ENCODE assay signal across 8 cellular contexts in genomic region chr17:40303009-40303657, GRCh38. TPM values are rescaled to one million over a fixed set of nuclear protein-coding genes. Genes with fewer than 3 reads are reported as not detected.
DNase-seq lines count a peak whose midpoint lies in the region; ATAC-seq and TF ChIP-seq lines count a peak whose summit lies in the region.

No MANE protein-coding gene starts in this region.

- no peaks in the 10 kb centered on the region for H3K79me2 ChIP-seq in GM23338 (replicated peaks; ENCODE audit: insufficient read depth)

- no peaks in the 10 kb centered on the region for H3K27me3 Mint-ChIP-seq in CD8-positive, alpha-beta memory T cell
- peaks cover 5% of the 10 kb centered on the region for H3K27me3 Mint-ChIP-seq in GM23338 (ENCODE audit: insufficient read depth, low read depth, poor library complexity)

- H3K9me3 ChIP-seq in CD8-positive, alpha-beta memory T cell (ENCODE audit: low read length): no peaks in the 10 kb centered on the region
- no peaks in the 10 kb centered on the region for H3K9me3 ChIP-seq in skeletal muscle tissue (ENCODE audit: control insufficient read depth in 3 of 3, low read length in 3 of 3)

- H3K4me1 ChIP-seq in CD8-positive, alpha-beta memory T cell (ENCODE audit: insufficient read depth, low read length): peaks cover 29% of the 10 kb centered on the region
- peaks cover 32% of the 10 kb centered on the region for H3K4me1 ChIP-seq in GM23338 (ENCODE audit: insufficient read depth)
- peaks cover 42 to 44% (median 44%) of the 10 kb centered on the region in 3 donors for H3K4me1 ChIP-seq in skeletal muscle tissue (ENCODE audit: control insufficient read depth in 3 of 3, insufficient read depth in 3 of 3, low read length in 3 of 3)

- H3K9me2 ChIP-seq in GM23338 (ENCODE audit: insufficient read depth): no peaks in the 10 kb centered on the region

- H3K4me2 ChIP-seq in GM23338: no peak overlapping the region

- CTCF ChIA-PET in CD8-positive, alpha-beta memory T cell (lab: Charles Lee): interaction anchor here (0.7 to 17.8 kb wide), 19 partner anchors 9 to 239 kb away, joined by 3 to 365 read pairs (median 6); no protein-coding TSS in a partner anchor

- H3K4me3 Mint-ChIP-seq in CD8-positive, alpha-beta memory T cell: peak overlapping the region in 1 of 7 donors; percentile 1
- H3K4me3 Mint-ChIP-seq in GM23338: no peak overlapping the region

- H3K27ac ChIP-seq in CD8-positive, alpha-beta memory T cell (ENCODE audit: low read depth, low read length): no peak overlapping the region
- H3K27ac ChIP-seq in GM23338 (ENCODE audit: low read depth): no peak overlapping the region
- peak overlapping the region; percentile 72 for H3K27ac ChIP-seq in skeletal muscle tissue (ENCODE audit: low read depth, low read length)

- H3K36me3 ChIP-seq in CD8-positive, alpha-beta memory T cell (ENCODE audit: insufficient read depth, low read length): no peaks in the 10 kb centered on the region
- H3K36me3 ChIP-seq in GM23338 (ENCODE audit: insufficient read depth) (peaks cover 34% of the 10 kb centered on the region), skeletal muscle tissue (ENCODE audit: control insufficient read depth in 3 of 3, insufficient read depth in 3 of 3, low read length in 3 of 3) (no peaks in the 10 kb centered on the region)

- H3K9me3 Mint-ChIP-seq in CD8-positive, alpha-beta memory T cell: no peaks in the 10 kb centered on the region
- no peaks in the 10 kb centered on the region for H3K9me3 Mint-ChIP-seq in GM23338

- peaks cover 11 to 17% (median 16%) of the 10 kb centered on the region in 3 donors for H3K4me1 Mint-ChIP-seq in CD8-positive, alpha-beta memory T cell
- peaks cover 16% of the 10 kb centered on the region for H3K4me1 Mint-ChIP-seq in GM23338

- H3F3A ChIP-seq in GM23338 (replicated peaks; ENCODE audit: low read depth): peaks cover 41% of the 10 kb centered on the region

- peak in 4 of 5 donors; percentile 44 to 66 (median 60) for DNase-seq in CD8-positive, alpha-beta memory T cell
- peak; percentile 74 for DNase-seq in GM23338 (ENCODE audit: low spot score)
- peak; percentile 60 for DNase-seq in NCI-H82 treated with DMSO at 0.1 percent for 48 hours (lab: John Stamatoyannopoulos, UW; ENCODE audit: unreplicated experiment)
- peak; percentile 65 for DNase-seq in amniotic epithelial cell (ENCODE audit: low read depth)
- no peak for DNase-seq in left ventricle myocardium superior
- no peak for DNase-seq in T1000 (lab: John Stamatoyannopoulos, UW)

- peaks cover 39% of the 10 kb centered on the region for H4K20me1 ChIP-seq in GM23338 (replicated peaks; ENCODE audit: insufficient read depth)

- POLR2A ChIA-PET in CD8-positive, alpha-beta memory T cell (lab: Charles Lee): interaction anchor here (0.8 to 1.4 kb wide), 4 partner anchors 19 to 53 kb away, joined by 3 to 5 read pairs (median 4); no protein-coding TSS in a partner anchor

- no peak overlapping the region for H3K4me3 ChIP-seq in CD8-positive, alpha-beta memory T cell (ENCODE audit: low read length)
- H3K4me3 ChIP-seq in GM23338: no peak overlapping the region
- peak overlapping the region in 1 of 3 donors; percentile 0 for H3K4me3 ChIP-seq in skeletal muscle tissue (ENCODE audit: low read length in 3 of 3)

- H2AFZ ChIP-seq in GM23338: no peak overlapping the region

- peak overlapping the region in 7 of 8 donors; percentile 2 to 80 (median 51) for H3K27ac Mint-ChIP-seq in CD8-positive, alpha-beta memory T cell
- peak overlapping the region; percentile 18; the same call in 1 of the 2 replicates for H3K27ac Mint-ChIP-seq in GM23338

- peak; percentile 80 to 83 for TF ChIP-seq CTCF in GM23338 (conservative IDR thresholded peaks at IDR 0.05; ENCODE audit: low read depth in 2 of 2)

- H3K9ac ChIP-seq in skeletal muscle tissue (ENCODE audit: low read depth in 1 of 3, low read length in 3 of 3): peak overlapping the region in 2 of 3 donors; percentile 26 to 51

- ATAC-seq in GM23338: peak; percentile 5; the same call in 1 of the 3 replicates
- ATAC-seq in left ventricle myocardium superior: peak; percentile 70
- no peak for ATAC-seq in GM19395 (IDR thresholded peaks at IDR 0.05; ENCODE audit: unreplicated experiment)

- no peaks in the 10 kb centered on the region for H3K27me3 ChIP-seq in CD8-positive, alpha-beta memory T cell (ENCODE audit: insufficient read depth, low read length, poor library complexity, severe bottlenecking)
- H3K27me3 ChIP-seq in GM23338 (ENCODE audit: insufficient read depth): peaks cover under 1% of the 10 kb centered on the region; the same call in 1 of the 2 replicates
- H3K27me3 ChIP-seq in skeletal muscle tissue (ENCODE audit: control insufficient read depth in 3 of 3, insufficient read depth in 3 of 3, low read length in 3 of 3): no peaks in the 10 kb centered on the region

- intact Hi-C loops in left ventricle myocardium superior (cut with micrococcal nuclease): loop anchor here (5.0 kb wide), 2 partner anchors 49 to 114 kb away; partner anchors contain the start of gene TOP2A

- H3K36me3 Mint-ChIP-seq in CD8-positive, alpha-beta memory T cell: no peaks in the 10 kb centered on the region
- H3K36me3 Mint-ChIP-seq in GM23338 (ENCODE audit: low read depth): peaks cover 63% of the 10 kb centered on the region

TF ChIP-seq in GM23338, 12 proteins besides CTCF, POLR2A, EP300 and RAD21 (continues in another document):
- TF ChIP-seq EZH2 (IDR thresholded peaks at IDR 0.05; ENCODE audit: low read depth, unreplicated experiment) (no peak), ZNF114 (CRISPR knock-in tag; IDR thresholded peaks at IDR 0.05) (no peak), POLR2AphosphoS5 (IDR thresholded peaks at IDR 0.05; ENCODE audit: low read depth) (no peak), ZNF462 (CRISPR knock-in tag; IDR thresholded peaks at IDR 0.05) (no peak), NANOG (IDR thresholded peaks at IDR 0.05; ENCODE audit: borderline replicate concordance) (no peak)

RNA-seq across cellular contexts. Expression of gene RARA, which starts 5.8 kb away (rescaled TPM):
- 10 to 100 TPM; 37.4 to 37.8 TPM for total RNA-seq in CD8-positive, alpha-beta memory T cell
- polyA plus RNA-seq in CD8-positive, alpha-beta memory T cell: 14.0 TPM
- 15.9 and 17.8 TPM in 2 replicates for total RNA-seq in GM23338 (2014; rRNA removed; shearing (Covaris generic))
- 7.4 and 8.7 TPM in 2 replicates for polyA plus RNA-seq in GM23338 (2016; fragmentation: Nextera tagmentation; extraction: Ambion mirVana)
- 18.6 TPM for total RNA-seq in left ventricle myocardium superior
- total RNA-seq in skeletal muscle tissue: 17.2 TPM

RNA-seq across cellular contexts. Expression of gene CDC6, which starts 15.5 kb away (rescaled TPM):
- 100 to 1,000 TPM; 107 to 110 TPM for total RNA-seq in CD8-positive, alpha-beta memory T cell
- 0.49 TPM for polyA plus RNA-seq in CD8-positive, alpha-beta memory T cell
- 75.5 and 79.9 TPM in 2 replicates for total RNA-seq in GM23338 (2014; rRNA removed; shearing (Covaris generic))
- 40.6 and 46.2 TPM in 2 replicates for polyA plus RNA-seq in GM23338 (2016; fragmentation: Nextera tagmentation; extraction: Ambion mirVana)
- total RNA-seq in left ventricle myocardium superior (0.99 TPM), skeletal muscle tissue (4.2 TPM)

Comparison
In these comparisons a context has a peak if more than half of its experiments do, and no peak if none do; other contexts are left out.
1. DNase-seq: peak in CD8-positive, alpha-beta memory T cell (4 of 5), GM23338 (single experiment), NCI-H82 treated with DMSO at 0.1 percent for 48 hours (single experiment) and amniotic epithelial cell (single experiment); none in left ventricle myocardium superior (single experiment) and T1000 (single experiment).
2. RNA of gene CDC6, which starts 15.5 kb away (total RNA-seq): 107 to 110 TPM in CD8-positive, alpha-beta memory T cell and 75.5 to 79.9 TPM in GM23338; 4.2 TPM in skeletal muscle tissue (single experiment) and 0.99 TPM in left ventricle myocardium superior (single experiment); every median in the first group is over 10 times any median in the second.